Comparison of ENCODE assay signal across 9 cellular contexts in genomic region chr11:118145285-118146227, GRCh38. TPM values are rescaled to one million over a fixed set of nuclear protein-coding genes. Genes with fewer than 3 reads are reported as not detected.
DNase-seq lines count a peak whose midpoint lies in the region; ATAC-seq and TF ChIP-seq lines count a peak whose summit lies in the region.
"Had no signal": no experiment of that assay in that cellular context is flagged by ENCODE, and none has a peak within 500 bp of the region (broad histone marks: within the 10 kb centered on the region; RNA-seq: fewer than 3 reads in every experiment).

No MANE protein-coding gene starts in this region.

- H3K9me3 Mint-ChIP-seq in activated T-helper 2 cell treated with anti-CD3 and anti-CD28 coated beads, Interferon-gamma antibody, Interleukin-2, Interleukin-4, amounts not matched to agents 10 μg/mL and 5 μg/mL and 100 μg/mL, durations not matched to agents 14 hours and 24 hours and 36 hours = no peaks in the 10 kb centered on the region
- no peaks in the 10 kb centered on the region for H3K9me3 Mint-ChIP-seq in nephron

- H3K27me3 Mint-ChIP-seq in activated T-helper 2 cell treated with anti-CD3 and anti-CD28 coated beads, Interferon-gamma antibody, Interleukin-2, Interleukin-4, amounts not matched to agents 10 μg/mL and 5 μg/mL and 100 μg/mL, durations not matched to agents 14 hours and 24 hours and 36 hours (ENCODE audit: low read depth) = peaks cover 66% of the 10 kb centered on the region
- H3K27me3 Mint-ChIP-seq in nephron (ENCODE audit: low read depth) = peaks cover 85% of the 10 kb centered on the region

- peak overlapping the region; percentile 60 for H3K4me3 ChIP-seq in fibroblast of the aortic adventitia (ENCODE audit: low read depth, low read length)

- in situ Hi-C loops in KBM-7 (cut with MboI; ENCODE audit: low pct_unique_long_range_greater_than_20kb, low sequenced_read_pairs) = no loop called here

- no peaks in the 10 kb centered on the region for H3K36me3 Mint-ChIP-seq in activated T-helper 2 cell treated with anti-CD3 and anti-CD28 coated beads, Interferon-gamma antibody, Interleukin-2, Interleukin-4, amounts not matched to agents 10 μg/mL and 5 μg/mL and 100 μg/mL, durations not matched to agents 14 hours and 24 hours and 36 hours (ENCODE audit: low read depth)
- no peaks in the 10 kb centered on the region for H3K36me3 Mint-ChIP-seq in nephron (ENCODE audit: low read depth)

- TF ChIP-seq CTCF in fibroblast of the aortic adventitia (IDR thresholded peaks at IDR 0.05; ENCODE audit: insufficient read depth, low read length) (peak; percentile 91), nephron (IDR thresholded peaks at IDR 0.05; ENCODE audit: unreplicated experiment in 3 of 3) (peak; percentile 81 to 93 (median 92))

- DNase-seq in COR-L47 (lab: John Stamatoyannopoulos, UW) (peak; percentile 81), KBM-7 (peak; percentile 86), RKO (ENCODE audit: low spot score) (peak; percentile 68), fibroblast of the aortic adventitia (ENCODE audit: low read depth) (peak; percentile 60)
- DNase-seq in activated T-helper 2 cell treated with anti-CD3 and anti-CD28 coated beads, Interferon-gamma antibody, Interleukin-2, Interleukin-4, amounts not matched to agents 10 μg/mL and 5 μg/mL and 100 μg/mL, durations not matched to agents 14 hours and 24 hours and 36 hours (ENCODE audit: low spot score) = peak; percentile 83
- DNase-seq in stimulated activated naive CD4-positive, alpha-beta T cell (lab: John Stamatoyannopoulos, UW) = peak; percentile 69 to 86 (median 80)

- peak; percentile 84 for ATAC-seq in GM21515 (IDR thresholded peaks at IDR 0.05; ENCODE audit: unreplicated experiment)

- H3K4me3 Mint-ChIP-seq in activated T-helper 2 cell treated with anti-CD3 and anti-CD28 coated beads, Interferon-gamma antibody, Interleukin-2, Interleukin-4, amounts not matched to agents 10 μg/mL and 5 μg/mL and 100 μg/mL, durations not matched to agents 14 hours and 24 hours and 36 hours (ENCODE audit: low read depth) = peak overlapping the region; percentile 81
- H3K4me3 Mint-ChIP-seq in nephron = peak overlapping the region; percentile 83 to 87 (median 83)

- H3K4me1 Mint-ChIP-seq in activated T-helper 2 cell treated with anti-CD3 and anti-CD28 coated beads, Interferon-gamma antibody, Interleukin-2, Interleukin-4, amounts not matched to agents 10 μg/mL and 5 μg/mL and 100 μg/mL, durations not matched to agents 14 hours and 24 hours and 36 hours (ENCODE audit: low read depth) = peaks cover 6% of the 10 kb centered on the region
- peaks cover 28% of the 10 kb centered on the region for H3K4me1 Mint-ChIP-seq in nephron

- intact Hi-C loops in activated T-helper 2 cell treated with anti-CD3 and anti-CD28 coated beads, Interferon-gamma antibody, Interleukin-2, Interleukin-4, amounts not matched to agents 10 μg/mL and 5 μg/mL and 100 μg/mL, durations not matched to agents 14 hours and 24 hours and 36 hours (cut with micrococcal nuclease) = loop anchor here (1.0 to 10.0 kb wide), 6 partner anchors 26 to 465 kb away; no protein-coding TSS in a partner anchor

- peak overlapping the region; percentile 24 for H3K27ac Mint-ChIP-seq in activated T-helper 2 cell treated with anti-CD3 and anti-CD28 coated beads, Interferon-gamma antibody, Interleukin-2, Interleukin-4, amounts not matched to agents 10 μg/mL and 5 μg/mL and 100 μg/mL, durations not matched to agents 14 hours and 24 hours and 36 hours
- H3K27ac Mint-ChIP-seq in nephron = peak overlapping the region in 1 of 3 experiments; percentile 72

RNA-seq across cellular contexts. Expression of gene SCN4B, which starts 7.1 kb away (rescaled TPM):
- total RNA-seq in activated T-helper 2 cell treated with anti-CD3 and anti-CD28 coated beads, Interferon-gamma antibody, Interleukin-2, Interleukin-4, amounts not matched to agents 10 μg/mL and 5 μg/mL and 100 μg/mL, durations not matched to agents 14 hours and 24 hours and 36 hours = 0.30 and 0.32 TPM in 2 replicates
- under 0.01 and 0.25 TPM in 2 replicates for total RNA-seq in fibroblast of the aortic adventitia (ENCODE audit: low replicate concordance)

RNA-seq across cellular contexts. Expression of gene SCN2B, which starts 30.9 kb away (rescaled TPM):
- total RNA-seq in activated T-helper 2 cell treated with anti-CD3 and anti-CD28 coated beads, Interferon-gamma antibody, Interleukin-2, Interleukin-4, amounts not matched to agents 10 μg/mL and 5 μg/mL and 100 μg/mL, durations not matched to agents 14 hours and 24 hours and 36 hours = 0.02 TPM in 1 of 2 replicates, not detected in the other
- 0.33 TPM in 1 of 2 replicates, not detected in the other for total RNA-seq in fibroblast of the aortic adventitia (ENCODE audit: low replicate concordance)

RNA-seq across cellular contexts. Expression of gene SMIM35, which starts 58.8 kb away (rescaled TPM):
- total RNA-seq in activated T-helper 2 cell treated with anti-CD3 and anti-CD28 coated beads, Interferon-gamma antibody, Interleukin-2, Interleukin-4, amounts not matched to agents 10 μg/mL and 5 μg/mL and 100 μg/mL, durations not matched to agents 14 hours and 24 hours and 36 hours = 1.7 and 1.9 TPM in 2 replicates
- not detected in 2 replicates for total RNA-seq in fibroblast of the aortic adventitia (ENCODE audit: low replicate concordance)
- total RNA-seq: subcutaneous adipose tissue had no signal

Comparison
In these comparisons a context has a peak if more than half of its experiments do, and no peak if none do; other contexts are left out.
1. Peak in every context shown above with its lines: DNase-seq, ATAC-seq and H3K4me3 ChIP-seq.